ENCODE assay signal across 11 cellular contexts in genomic region chr3:150583028-150583427, GRCh38. TPM values are rescaled to one million over a fixed set of nuclear protein-coding genes. Genes with fewer than 3 reads are reported as not detected.
DNase-seq lines count a peak whose midpoint lies in the region; ATAC-seq, FAIRE-seq and TF ChIP-seq lines count a peak whose summit lies in the region.
"Had no signal": no experiment of that assay in that cellular context is flagged by ENCODE, and none has a peak within 500 bp of the region (broad histone marks: within the 10 kb centered on the region; RNA-seq: fewer than 3 reads in every experiment).

No MANE protein-coding gene starts in this region.

- ATAC-seq in GM19035 (IDR thresholded peaks at IDR 0.05; ENCODE audit: unreplicated experiment) (peak; percentile 63), HG02798 (IDR thresholded peaks at IDR 0.05; ENCODE audit: poor library complexity, unreplicated experiment) (peak; percentile 51), HG03571 (IDR thresholded peaks at IDR 0.05; ENCODE audit: unreplicated experiment) (peak; percentile 45)

- H3K27me3 ChIP-seq in dorsolateral prefrontal cortex = no peaks in the 10 kb centered on the region
- H3K27me3 ChIP-seq: BLaER1 treated with 17β-estradiol and CSF1 and Interleukin-3, amounts not matched to agents 10 nM and 100 nM had no signal

- H3K4me3 ChIP-seq in dorsolateral prefrontal cortex = no peak overlapping the region
- H3K4me3 ChIP-seq: BLaER1 treated with 17β-estradiol and CSF1 and Interleukin-3, amounts not matched to agents 10 nM and 100 nM; HAP-1 had no signal

- H3K27ac ChIP-seq in dorsolateral prefrontal cortex = no peak overlapping the region
- H3K27ac ChIP-seq: BLaER1 treated with 17β-estradiol and CSF1 and Interleukin-3, amounts not matched to agents 10 nM and 100 nM had no signal

- intact Hi-C loops in dorsolateral prefrontal cortex (cut with DNase I) = no loop called here

- FAIRE-seq in GM12892 (lab: Jason Lieb, UNC) = no peak
- FAIRE-seq: colon had no signal

- DNase-seq in GM12892 (ENCODE audit: insufficient read length) = peak; percentile 8
- DNase-seq in AG08396 (ENCODE audit: low spot score) = no peak
- DNase-seq in dorsolateral prefrontal cortex = no peak
- no peak for DNase-seq in central memory CD4-positive, alpha-beta T cell
- no peak for DNase-seq in SIG-M5 (lab: John Stamatoyannopoulos, UW)

- TF ChIP-seq CTCF in dorsolateral prefrontal cortex (IDR thresholded peaks at IDR 0.05 in 54 of 56, conservative IDR thresholded peaks at IDR 0.05 in 2 of 56; ENCODE audit: low read depth in 1 of 56, partially characterized antibody in 56 of 56) = no peak

- no peak for TF ChIP-seq POLR2A in GM12892 (IDR thresholded peaks at IDR 0.05; ENCODE audit: low read depth, low read length)

RNA-seq across cellular contexts. Expression of gene SELENOT, which starts 20.1 kb away (rescaled TPM):
- 90.8 TPM for polyA plus RNA-seq in GM12892 (2012; ENCODE audit: missing spikeins)
- total RNA-seq in dorsolateral prefrontal cortex = 100 to 1,000 TPM in 85 of 120 experiments, 10 to 100 TPM in 35; 78.5 to 150 (median 109) TPM

RNA-seq across cellular contexts. Expression of gene EIF2A, which starts 36.4 kb away (rescaled TPM):
- polyA plus RNA-seq in GM12892 (2012; ENCODE audit: missing spikeins) = 131 TPM
- 10 to 100 TPM; 32.6 to 75.9 (median 53.3) TPM for total RNA-seq in dorsolateral prefrontal cortex

RNA-seq across cellular contexts. Expression of gene SERP1, which starts 36.7 kb away (rescaled TPM):
- 83.7 TPM for polyA plus RNA-seq in GM12892 (2012; ENCODE audit: missing spikeins)
- 100 to 1,000 TPM in 3 of 120 experiments, 10 to 100 TPM in 117; 44.6 to 110 (median 64.5) TPM for total RNA-seq in dorsolateral prefrontal cortex
